9 cellular contexts compared by ENCODE assay signal in the genomic region with DNA sequence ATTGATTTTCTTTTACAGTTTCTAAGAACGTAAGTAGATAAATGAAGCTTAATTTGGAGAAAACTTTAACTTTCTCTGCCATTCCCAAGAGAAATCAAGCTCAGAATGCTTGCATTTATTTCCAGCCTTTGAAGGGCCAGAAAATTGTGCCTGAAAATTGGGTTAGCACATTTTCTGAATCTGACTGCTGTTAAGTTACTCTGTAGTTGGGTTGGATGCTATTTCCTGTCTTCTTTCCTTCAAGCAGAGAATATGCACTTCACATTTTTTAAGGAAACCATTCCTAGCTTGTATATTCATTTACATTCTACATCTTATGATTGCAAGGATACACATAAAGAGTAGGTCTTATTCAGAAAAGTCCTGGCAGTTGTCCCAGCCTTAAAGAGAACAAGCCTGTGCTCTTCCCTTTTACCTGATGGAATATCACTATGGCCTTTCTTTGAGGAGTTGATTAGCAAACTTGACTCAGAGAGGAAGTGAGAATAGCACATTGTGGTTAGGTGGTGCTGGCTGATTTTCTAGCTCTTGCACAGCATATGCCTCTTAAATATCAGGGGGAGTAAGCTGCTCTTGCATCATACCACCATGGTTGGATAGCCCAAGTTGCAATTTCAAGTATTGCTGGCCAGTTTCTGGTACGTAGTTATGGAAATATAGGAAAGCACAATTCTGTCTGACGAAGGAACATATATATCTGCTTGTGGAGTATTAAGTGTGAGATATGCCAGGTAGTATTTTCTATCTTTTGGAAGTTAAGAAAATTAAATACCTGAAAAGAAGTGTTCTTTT.
A peak's percentile ranks its signal among the peaks of the same experiment; 100 is the strongest.
DNase-seq lines count a peak whose midpoint lies in the region; ATAC-seq and FAIRE-seq lines count a peak whose summit lies in the region.
"Had no signal": no experiment of that assay in that cellular context is flagged by ENCODE, and none has a peak within 500 bp of the region (broad histone marks: within the 10 kb centered on the region; RNA-seq: fewer than 3 reads in every experiment).

No MANE protein-coding gene starts in this region.

- no peaks in the 10 kb centered on the region for H3K27me3 ChIP-seq in H7 (ENCODE audit: control insufficient read depth, insufficient read depth, low read length)

- FAIRE-seq in RCC 7860 (lab: Jason Lieb, UNC), result no peak
- FAIRE-seq: frontal cortex had no signal

- DNase-seq in Ammon's horn (ENCODE audit: low spot score) (peak; percentile 70), RCC 7860 (ENCODE audit: low spot score) (peak; percentile 25), fibroblast of peridontal ligament (ENCODE audit: extremely low read depth) (peak; percentile 49), H7 (no peak), DMS53 treated with DMSO at 0.1 percent for 48 hours (lab: John Stamatoyannopoulos, UW; ENCODE audit: unreplicated experiment) (no peak), DMS53 (lab: John Stamatoyannopoulos, UW) (no peak)

- ATAC-seq in GM18868 (IDR thresholded peaks at IDR 0.05; ENCODE audit: unreplicated experiment), result peak; percentile 99
- ATAC-seq in HG03025 (IDR thresholded peaks at IDR 0.05; ENCODE audit: low FRiP score, unreplicated experiment), result peak; percentile 99

- no peak overlapping the region for H3K4me3 ChIP-seq in H7 (ENCODE audit: insufficient read depth, low read depth, low read length)

- H3K36me3 ChIP-seq in H7 (replicated peaks; ENCODE audit: control insufficient read depth, insufficient read depth, low read length), result no peaks in the 10 kb centered on the region

Comparison
In these comparisons a context has a peak if more than half of its experiments do, and no peak if none do; other contexts are left out.
1. DNase-seq: peak in Ammon's horn (single experiment), RCC 7860 (single experiment) and fibroblast of peridontal ligament (single experiment); none in H7 (single experiment), DMS53 treated with DMSO at 0.1 percent for 48 hours (single experiment) and DMS53 (single experiment).